8 cellular contexts compared by ENCODE assay signal in the genomic region with DNA sequence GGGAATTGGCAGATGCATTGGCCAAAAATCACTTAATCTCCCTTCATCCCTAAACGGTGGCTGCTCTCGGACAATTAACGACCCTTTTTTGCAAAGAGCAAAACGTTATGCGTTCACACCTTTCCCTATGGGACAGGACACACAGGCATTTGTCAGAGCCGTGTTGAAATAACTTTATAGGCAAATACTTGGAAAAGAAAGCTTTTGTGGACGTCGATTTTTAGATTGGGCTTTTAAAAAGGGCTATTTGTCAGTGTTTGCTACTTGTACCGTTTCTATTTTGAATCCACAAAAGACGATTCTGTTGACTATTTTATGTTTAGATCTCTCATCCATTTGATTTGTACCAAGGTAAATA.
DNase-seq lines count a peak whose midpoint lies in the region; ATAC-seq and TF ChIP-seq lines count a peak whose summit lies in the region.

No MANE protein-coding gene starts in this region.

- peak overlapping the region; percentile 67 for H3K4me3 Mint-ChIP-seq in activated CD8-positive, alpha-beta memory T cell treated with anti-CD3 and anti-CD28 coated beads, Interleukin-2, amount 10 ng/mL, durations not matched to agents 7 days and 5 days

- TF ChIP-seq CTCF in WI38 (IDR thresholded peaks at IDR 0.05; ENCODE audit: low read depth, low read length), result no peak

- no peak for DNase-seq in activated CD8-positive, alpha-beta memory T cell treated with anti-CD3 and anti-CD28 coated beads, Interleukin-2, amount 10 ng/mL, durations not matched to agents 7 days and 5 days
- no peak for DNase-seq in activated CD8-positive, alpha-beta memory T cell treated with anti-CD3 and anti-CD28 coated beads, Interleukin-2, amount 50 U/mL, for 48 hours
- DNase-seq in C1 segment of cervical spinal cord (lab: John Stamatoyannopoulos, UW) (no peak), hippocampal formation (lab: John Stamatoyannopoulos, UW) (no peak)

- no peak for ATAC-seq in activated CD8-positive, alpha-beta memory T cell treated with anti-CD3 and anti-CD28 coated beads, Interleukin-2, amount 10 ng/mL, durations not matched to agents 7 days and 5 days
- ATAC-seq in HG03469 (IDR thresholded peaks at IDR 0.05; ENCODE audit: unreplicated experiment), result no peak

- H3K27ac Mint-ChIP-seq in activated CD8-positive, alpha-beta memory T cell treated with anti-CD3 and anti-CD28 coated beads, Interleukin-2, amount 10 ng/mL, durations not matched to agents 7 days and 5 days, result no peak overlapping the region

- peaks cover 50% of the 10 kb centered on the region for H3K27me3 Mint-ChIP-seq in activated CD8-positive, alpha-beta memory T cell treated with anti-CD3 and anti-CD28 coated beads, Interleukin-2, amount 10 ng/mL, durations not matched to agents 7 days and 5 days

- H3K4me1 Mint-ChIP-seq in activated CD8-positive, alpha-beta memory T cell treated with anti-CD3 and anti-CD28 coated beads, Interleukin-2, amount 10 ng/mL, durations not matched to agents 7 days and 5 days, result peaks cover 5% of the 10 kb centered on the region

- H3K4me1 ChIP-seq in iPS-15b (ENCODE audit: control insufficient read depth, insufficient read depth, low read length), result no peaks in the 10 kb centered on the region
- no peaks in the 10 kb centered on the region for H3K4me1 ChIP-seq in stomach smooth muscle (ENCODE audit: control insufficient read depth, insufficient read depth, low read length)

- no peaks in the 10 kb centered on the region for H3K9me3 Mint-ChIP-seq in activated CD8-positive, alpha-beta memory T cell treated with anti-CD3 and anti-CD28 coated beads, Interleukin-2, amount 10 ng/mL, durations not matched to agents 7 days and 5 days (ENCODE audit: low read depth)

- H3K27ac ChIP-seq in stomach smooth muscle (ENCODE audit: low read length), result no peak overlapping the region

- H3K36me3 ChIP-seq in iPS-15b (ENCODE audit: control insufficient read depth, insufficient read depth, low read length), result no peaks in the 10 kb centered on the region
- H3K36me3 ChIP-seq in stomach smooth muscle (ENCODE audit: control insufficient read depth in 2 of 2, insufficient read depth in 2 of 2, low read length in 2 of 2), result no peaks in the 10 kb centered on the region

- H3K9me3 ChIP-seq in iPS-15b (ENCODE audit: control insufficient read depth, insufficient read depth, low read length) (no peaks in the 10 kb centered on the region), stomach smooth muscle (ENCODE audit: control insufficient read depth in 2 of 2, low read length in 2 of 2) (no peaks in the 10 kb centered on the region)

- CTCF ChIA-PET in activated CD8-positive, alpha-beta memory T cell treated with anti-CD3 and anti-CD28 coated beads, Interleukin-2, amount 10 ng/mL, durations not matched to agents 7 days and 5 days (lab: Charles Lee), result interaction anchor here (0.6 to 2.2 kb wide), 6 partner anchors 10 to 1778 kb away, joined by 3 to 16 read pairs (median 3); no protein-coding TSS in a partner anchor

- peak overlapping the region; percentile 63 for H3K4me3 ChIP-seq in WI38 (ENCODE audit: low read depth, low read length)
- H3K4me3 ChIP-seq in iPS-15b (ENCODE audit: low read depth, low read length), result peak overlapping the region; percentile 52
- H3K4me3 ChIP-seq in stomach smooth muscle (ENCODE audit: low read length in 2 of 2), result peak overlapping the region; percentile 74 to 76

- H3K27me3 ChIP-seq in iPS-15b (ENCODE audit: control insufficient read depth, insufficient read depth, low read length) (peaks cover 17% of the 10 kb centered on the region), stomach smooth muscle (ENCODE audit: control insufficient read depth in 1 of 2, insufficient read depth in 2 of 2, low read length in 2 of 2) (peaks cover 0 to 6% of the 10 kb centered on the region in 2 donors)

- H3K36me3 Mint-ChIP-seq in activated CD8-positive, alpha-beta memory T cell treated with anti-CD3 and anti-CD28 coated beads, Interleukin-2, amount 10 ng/mL, durations not matched to agents 7 days and 5 days, result no peaks in the 10 kb centered on the region

- H3K9ac ChIP-seq in iPS-15b (ENCODE audit: low read depth, low read length) (no peak overlapping the region), stomach smooth muscle (ENCODE audit: low read length in 2 of 2) (peak overlapping the region in 1 of 2 donors; percentile 37)
